Comparison of ENCODE assay signal across 9 cellular contexts in the genomic region with DNA sequence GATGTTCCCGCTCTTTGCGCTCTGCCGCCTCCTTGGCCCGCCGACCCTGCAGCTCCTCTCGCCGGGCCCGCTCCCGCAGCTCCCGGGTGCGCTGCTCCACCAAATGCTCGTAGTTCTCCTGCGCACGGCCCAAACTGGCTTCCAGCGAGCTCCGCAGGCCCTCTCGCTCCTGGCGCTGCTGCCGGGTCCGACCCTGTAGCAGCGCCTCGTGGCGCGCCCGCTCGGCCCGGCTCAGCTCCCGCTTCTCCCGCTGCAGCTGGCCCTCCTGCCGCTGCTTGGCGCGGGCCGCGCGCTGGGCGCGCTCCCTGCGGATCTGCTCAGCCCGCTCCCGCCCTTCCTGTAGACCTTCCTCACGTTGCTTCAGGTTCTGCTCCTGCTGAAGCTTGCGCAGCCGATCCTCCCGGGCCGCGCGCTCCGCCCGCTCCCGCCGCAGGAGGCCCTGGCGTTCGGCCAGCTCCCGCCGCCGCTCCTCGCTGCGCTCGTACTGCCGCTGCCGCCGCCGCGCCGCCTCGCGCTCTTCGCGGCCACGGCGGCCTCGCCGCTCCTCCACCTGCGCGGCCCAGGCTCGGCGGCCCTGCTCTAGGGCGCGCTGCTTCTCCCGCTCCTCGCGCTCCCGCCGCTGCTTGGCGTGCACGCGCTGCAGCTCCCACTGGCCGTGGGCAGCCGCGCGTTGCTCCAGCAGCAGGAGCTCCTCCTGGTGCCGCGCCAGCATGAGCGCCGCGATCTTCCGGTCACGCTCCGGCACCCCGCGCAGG. TPM values are rescaled to one million over a fixed set of nuclear protein-coding genes. Genes with fewer than 3 reads are reported as not detected.
A peak's percentile ranks its signal among the peaks of the same experiment; 100 is the strongest.
DNase-seq lines count a peak whose midpoint lies in the region; ATAC-seq, FAIRE-seq and TF ChIP-seq lines count a peak whose summit lies in the region.
"Had no signal": no experiment of that assay in that cellular context is flagged by ENCODE, and none has a peak within 500 bp of the region (broad histone marks: within the 10 kb centered on the region; RNA-seq: fewer than 3 reads in every experiment).

No MANE protein-coding gene starts in this region.

- DNase-seq in H9 = peak; percentile 75
- peak; percentile 10 for DNase-seq in SK-MEL-5 (ENCODE audit: low read depth, low spot score)
- DNase-seq in heart left ventricle = peak in 1 of 5 donors; percentile 34
- DNase-seq in spleen = no peak
- no peak for DNase-seq in SIG-M5 treated with dmso at 0.1 percent for 504 hours (lab: John Stamatoyannopoulos, UW; ENCODE audit: unreplicated experiment)
- DNase-seq in GM19239 (ENCODE audit: insufficient read length, low spot score) = no peak

- no peak overlapping the region for H3K9ac ChIP-seq in H9 (ENCODE audit: extremely low read depth, insufficient read length, low read length)

- H4K91ac ChIP-seq in H9 (ENCODE audit: insufficient read length, low read depth, low read length) = no peak overlapping the region

- TF ChIP-seq POLR2A in heart left ventricle (IDR thresholded peaks at IDR 0.05) (no peak), spleen (IDR thresholded peaks at IDR 0.05) (no peak)

- no peak overlapping the region for H2BK5ac ChIP-seq in H9 (ENCODE audit: insufficient read length, low read length)

- no peak overlapping the region for H2BK20ac ChIP-seq in H9 (ENCODE audit: low read depth, low read length, poor library complexity, severe bottlenecking)

- H3K79me2 ChIP-seq in H9 (ENCODE audit: insufficient read depth, low read length) = no peaks in the 10 kb centered on the region

- H2AFZ ChIP-seq in H9 (ENCODE audit: low read length) = no peak overlapping the region

- H2BK120ac ChIP-seq in H9 (ENCODE audit: low read depth, low read length, poor library complexity, severe bottlenecking) = no peak overlapping the region

- no peak overlapping the region for H3K4me2 ChIP-seq in H9 (ENCODE audit: insufficient read depth, insufficient read length, low read length)

- H2BK15ac ChIP-seq in H9 (ENCODE audit: low read depth, low read length) = no peak overlapping the region

- no CpG with 5 or more reads among the region's 101 CpGs for WGBS in H9 (ENCODE audit: extremely low coverage, insufficient read length, low lambda C conversion rate)
- WGBS in heart left ventricle, 4 donors = 1 to 4% (median 3%) methylated on average over 19 to 101 of the region's 101 CpGs
- WGBS in spleen, 5 donors = 1 to 5% (median 3%) methylated on average over 15 to 101 of the region's 101 CpGs

- H3K4ac ChIP-seq in H9 (ENCODE audit: low read depth, low read length) = no peak overlapping the region

- no peak overlapping the region for H4K8ac ChIP-seq in H9 (replicated peaks; ENCODE audit: insufficient read length, low read depth, low read length)

- H3K36me3 ChIP-seq in heart left ventricle = no peaks in the 10 kb centered on the region
- no peaks in the 10 kb centered on the region for H3K36me3 ChIP-seq in spleen

- no peak overlapping the region for H4K5ac ChIP-seq in H9 (ENCODE audit: insufficient read length, low read depth, low read length)

- FAIRE-seq in GM19239 (lab: Jason Lieb, UNC) = no peak

- peak overlapping the region; percentile 32; the same call in 1 of the 2 replicates for H3K14ac ChIP-seq in H9 (ENCODE audit: insufficient read depth, low read length)

- H3K56ac ChIP-seq in H9 (ENCODE audit: insufficient read length, low read depth, low read length) = no peak overlapping the region

- H3K27me3 ChIP-seq in H9 (ENCODE audit: insufficient read depth, low read length) (peaks cover 12% of the 10 kb centered on the region; the same call in 1 of the 2 replicates), heart left ventricle (peaks cover 49 to 99% (median 86%) of the 10 kb centered on the region in 9 donors), spleen (replicated peaks in 1 of 7) (peaks cover 5 to 100% (median 74%) of the 10 kb centered on the region in 7 donors)

- H3K4me3 Mint-ChIP-seq in H9 = no peak overlapping the region

- in situ Hi-C loops in SK-MEL-5 (cut with HindIII; ENCODE audit: low pct_unique_long_range_greater_than_20kb, low sequenced_read_pairs) = no loop called here

- H3T11ph ChIP-seq in H9 (ENCODE audit: low read length) = no peak overlapping the region

- no peak overlapping the region for H2BK12ac ChIP-seq in H9 (ENCODE audit: insufficient read length, low read depth, low read length)

- intact Hi-C loops in heart left ventricle (cut with DNase I) (loop anchor here in 4 of 10 donors (5.0 to 10.0 kb wide), 3 partner anchors 35 to 327 kb away; no protein-coding TSS in a partner anchor), spleen (cut with DNase I; ENCODE audit: low total_unique reads) (loop anchor here (10.0 kb wide), 1 partner anchor 327 kb away; no protein-coding TSS in a partner anchor)

- peaks cover 25% of the 10 kb centered on the region for H3K27me3 Mint-ChIP-seq in H9 (ENCODE audit: low read depth)

- H4K20me1 ChIP-seq in H9 (ENCODE audit: control insufficient read depth, insufficient read depth, insufficient read length) = no peaks in the 10 kb centered on the region

- TF ChIP-seq CTCF in H9 (conservative IDR thresholded peaks at IDR 0.05) (no peak), heart left ventricle (IDR thresholded peaks at IDR 0.05) (no peak), spleen (IDR thresholded peaks at IDR 0.05 in 8 of 11, conservative IDR thresholded peaks at IDR 0.05 in 3 of 11) (no peak)

- H3K4me1 ChIP-seq in H9 (ENCODE audit: insufficient read depth, low read length) (no peaks in the 10 kb centered on the region), heart left ventricle (peaks cover 10 to 36% (median 28%) of the 10 kb centered on the region in 12 donors), spleen (peaks cover 13 to 42% (median 37%) of the 10 kb centered on the region in 6 donors)

- H3K9me3 Mint-ChIP-seq in H9 = peaks cover 0 to 2% of the 10 kb centered on the region in 2 experiments; a peak in 1 of 5 replicates
- H3K9me3 Mint-ChIP-seq: IgD-negative memory B cell had no signal

- H3K23me2 ChIP-seq in H9 (ENCODE audit: insufficient read length, low read depth, low read length, poor library complexity, severe bottlenecking) = peaks cover 3% of the 10 kb centered on the region

- peak in 2 of 4 donors; percentile 31 to 36 for ATAC-seq in heart left ventricle
- no peak for ATAC-seq in HG03432 (IDR thresholded peaks at IDR 0.05; ENCODE audit: unreplicated experiment)
- no peak for ATAC-seq in GM18870 (IDR thresholded peaks at IDR 0.05; ENCODE audit: unreplicated experiment)

- no peak overlapping the region for H3K27ac Mint-ChIP-seq in H9
- H3K27ac Mint-ChIP-seq: IgD-negative memory B cell had no signal

- H3K23ac ChIP-seq in H9 (ENCODE audit: insufficient read length, low read depth, low read length) = no peak overlapping the region

- H3K27ac ChIP-seq in H9 (ENCODE audit: insufficient read length, low read depth, low read length) (no peak overlapping the region), heart left ventricle (no peak overlapping the region), spleen (no peak overlapping the region)

- no peaks in the 10 kb centered on the region for H3K9me3 ChIP-seq in H9 (ENCODE audit: control insufficient read depth, low read depth, low read length)
- no peaks in the 10 kb centered on the region for H3K9me3 ChIP-seq in heart left ventricle
- no peaks in the 10 kb centered on the region for H3K9me3 ChIP-seq in spleen

- peaks cover 15 to 30% (median 19%) of the 10 kb centered on the region in 3 experiments for H3K36me3 Mint-ChIP-seq in H9 (ENCODE audit: insufficient read depth in 1 of 3, low read depth in 3 of 3)

- peak overlapping the region; percentile 7 to 54 (median 44) for H3K4me3 ChIP-seq in heart left ventricle
- H3K4me3 ChIP-seq in spleen = peak overlapping the region; percentile 18 to 69 (median 44)

- no peak overlapping the region for H3K18ac ChIP-seq in H9 (ENCODE audit: insufficient read length, low read depth, low read length)

- no peaks in the 10 kb centered on the region for H3K79me1 ChIP-seq in H9 (ENCODE audit: insufficient read depth, low read depth, low read length, poor library complexity, severe bottlenecking)

- no peak overlapping the region for H2AK5ac ChIP-seq in H9 (ENCODE audit: insufficient read length, low read length)

- peaks cover 3 to 5% of the 10 kb centered on the region in 2 experiments for H3K4me1 Mint-ChIP-seq in H9

RNA-seq across cellular contexts. Expression of a gene that starts 2.6 kb away (rescaled TPM):
- total RNA-seq in H9 (2021) (6.1 and 6.2 TPM in 2 replicates), heart left ventricle (not detected), spleen (not detected)
- 0.05 and 0.16 TPM in 2 replicates for total RNA-seq in SK-MEL-5 (2014; rRNA removed; shearing (Covaris generic))
- polyA plus RNA-seq in SK-MEL-5 (2015; cell fraction: cytosol; rRNA removed) = 0.01 and 0.22 TPM in 2 replicates
- not detected in 2 replicates for polyA plus RNA-seq in SK-MEL-5 (2015; cell fraction: nucleus; rRNA removed)
- polyA plus RNA-seq in heart left ventricle (under 1 TPM in 1 of 2 donors, not detected in 1; 0.06 TPM), spleen (not detected)
- polyA plus RNA-seq: IgD-negative memory B cell had no signal

RNA-seq across cellular contexts. Expression of a gene that starts 39.3 kb away (rescaled TPM):
- total RNA-seq in H9 (2021) (3.6 and 3.7 TPM in 2 replicates), heart left ventricle (10 to 100 TPM; 17.8 to 49.2 (median 24.8) TPM), spleen (100 to 1,000 TPM in 3 of 7 donors, 10 to 100 TPM in 4; 76.1 to 120 (median 96.1) TPM)
- 3.0 and 3.5 TPM in 2 replicates for total RNA-seq in SK-MEL-5 (2014; rRNA removed; shearing (Covaris generic))
- polyA plus RNA-seq in SK-MEL-5 (2015; cell fraction: cytosol; rRNA removed) = 8.5 and 10.1 TPM in 2 replicates
- polyA plus RNA-seq in SK-MEL-5 (2015; cell fraction: nucleus; rRNA removed) = 14.7 and 20.7 TPM in 2 replicates
- polyA plus RNA-seq in heart left ventricle (10 to 100 TPM in 1 of 2 donors, 1 to 10 TPM in 1; 5.8 to 18.7 TPM), spleen (10 to 100 TPM; 10.7 to 20.4 (median 11.3) TPM)

Comparison
In these comparisons a context has a peak if more than half of its experiments do, and no peak if none do; other contexts are left out.
1. DNase-seq: peak in H9 (single experiment) and SK-MEL-5 (single experiment); none in spleen (single experiment), SIG-M5 treated with dmso at 0.1 percent for 504 hours (single experiment) and GM19239 (single experiment).